2 cellular contexts compared by ENCODE assay signal in genomic region chr15:79938143-79938542, GRCh38.
TF ChIP-seq lines count a peak whose summit lies in the region.

No MANE protein-coding gene starts in this region.

TF ChIP-seq in HepG2, 621 proteins besides CTCF, POLR2A, EP300 and RAD21:
- TF ChIP-seq ZNF629 (CRISPR knock-in tag; conservative IDR thresholded peaks at IDR 0.05): peak; percentile 56
- TF ChIP-seq, protein P1, sequence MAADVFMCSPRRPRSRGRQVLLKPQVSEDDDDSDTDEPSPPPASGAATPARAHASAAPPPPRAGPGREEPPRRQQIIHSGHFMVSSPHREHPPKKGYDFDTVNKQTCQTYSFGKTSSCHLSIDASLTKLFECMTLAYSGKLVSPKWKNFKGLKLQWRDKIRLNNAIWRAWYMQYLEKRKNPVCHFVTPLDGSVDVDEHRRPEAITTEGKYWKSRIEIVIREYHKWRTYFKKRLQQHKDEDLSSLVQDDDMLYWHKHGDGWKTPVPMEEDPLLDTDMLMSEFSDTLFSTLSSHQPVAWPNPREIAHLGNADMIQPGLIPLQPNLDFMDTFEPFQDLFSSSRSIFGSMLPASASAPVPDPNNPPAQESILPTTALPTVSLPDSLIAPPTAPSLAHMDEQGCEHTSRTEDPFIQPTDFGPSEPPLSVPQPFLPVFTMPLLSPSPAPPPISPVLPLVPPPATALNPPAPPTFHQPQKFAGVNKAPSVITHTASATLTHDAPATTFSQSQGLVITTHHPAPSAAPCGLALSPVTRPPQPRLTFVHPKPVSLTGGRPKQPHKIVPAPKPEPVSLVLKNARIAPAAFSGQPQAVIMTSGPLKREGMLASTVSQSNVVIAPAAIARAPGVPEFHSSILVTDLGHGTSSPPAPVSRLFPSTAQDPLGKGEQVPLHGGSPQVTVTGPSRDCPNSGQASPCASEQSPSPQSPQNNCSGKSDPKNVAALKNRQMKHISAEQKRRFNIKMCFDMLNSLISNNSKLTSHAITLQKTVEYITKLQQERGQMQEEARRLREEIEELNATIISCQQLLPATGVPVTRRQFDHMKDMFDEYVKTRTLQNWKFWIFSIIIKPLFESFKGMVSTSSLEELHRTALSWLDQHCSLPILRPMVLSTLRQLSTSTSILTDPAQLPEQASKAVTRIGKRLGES (CRISPR knock-in tag; IDR thresholded peaks at IDR 0.05; ENCODE audit: borderline replicate concordance): no peak
- no peak for TF ChIP-seq PAWR (CRISPR knock-in tag; IDR thresholded peaks at IDR 0.05; ENCODE audit: borderline replicate concordance)
- TF ChIP-seq ISX (CRISPR knock-in tag; conservative IDR thresholded peaks at IDR 0.05): no peak

TF ChIP-seq in K562, 482 proteins besides CTCF, POLR2A, EP300 and RAD21:
- TF ChIP-seq KDM1A (IDR thresholded peaks at IDR 0.05): 0 out of 4 replicates have a peak, but pooled peaks of 1 of the 2 experiments have one; percentile 7
- TF ChIP-seq NFIC (IDR thresholded peaks at IDR 0.05): peak; percentile 28; the same call in 1 of the 2 replicates
- peak; percentile 79 for TF ChIP-seq RBM25 (IDR thresholded peaks at IDR 0.05; ENCODE audit: low read depth, low read length, severe bottlenecking)
- no peak for TF ChIP-seq U2AF2 (optimal IDR thresholded peaks at IDR 0.05; ENCODE audit: low read depth, low read length)
- peak; percentile 28; the same call in 1 of the 2 replicates for TF ChIP-seq BCOR (IDR thresholded peaks at IDR 0.05)
TF ChIP-seq in K562: peak in this region for 4.
